8 cellular contexts compared by ENCODE assay signal in the genomic region with DNA sequence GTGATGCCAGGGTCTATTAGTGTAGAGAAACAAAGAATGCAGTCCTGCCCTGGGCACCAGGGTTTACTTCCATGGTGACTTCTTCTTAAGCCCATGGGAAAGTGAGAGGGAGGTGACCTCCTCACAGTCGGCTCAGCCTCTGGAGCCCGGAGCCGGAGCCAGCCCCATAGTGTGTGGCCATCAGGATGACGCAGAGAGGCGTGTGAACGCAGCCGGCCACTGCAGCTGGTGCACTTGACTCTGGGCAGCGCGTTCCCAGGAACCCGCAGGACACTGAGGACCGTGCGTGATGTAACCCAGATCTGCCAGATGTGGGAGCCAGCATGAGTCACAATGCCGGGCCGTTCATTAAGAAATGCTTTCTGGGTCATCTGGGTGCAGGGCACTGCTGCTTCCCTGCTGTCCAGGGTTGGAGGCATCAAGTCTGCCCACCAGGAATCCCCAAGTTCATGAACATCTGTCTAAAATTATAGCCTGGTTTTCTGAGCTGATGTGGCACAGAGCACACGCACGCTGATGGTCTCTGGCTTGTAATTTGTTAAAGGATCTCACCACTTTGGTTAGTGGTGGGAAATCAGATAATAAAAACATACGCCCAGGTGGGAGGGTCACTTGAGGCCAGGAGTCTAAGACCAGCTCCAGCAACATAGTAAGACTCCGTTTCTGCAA.
DNase-seq lines count a peak whose midpoint lies in the region; ATAC-seq and TF ChIP-seq lines count a peak whose summit lies in the region.

No MANE protein-coding gene starts in this region.

- TF ChIP-seq POLR2A in NB4 (IDR thresholded peaks at IDR 0.05; ENCODE audit: extremely low read depth, insufficient read length): no peak

- DNase-seq in CD14-positive monocyte (ENCODE audit: low spot score): peak; percentile 53
- DNase-seq in NB4 (ENCODE audit: low read depth): peak; percentile 83
- peak; percentile 97 for DNase-seq in MCF 10A (ENCODE audit: unreplicated experiment)
- peak; percentile 34 for DNase-seq in inferior parietal cortex (ENCODE audit: extremely low spot score)
- DNase-seq in HuH-7.5 (ENCODE audit: low spot score): no peak
- DNase-seq in NCI-H1930 (lab: John Stamatoyannopoulos, UW): no peak

- H3K9ac ChIP-seq in skeletal muscle satellite cell (ENCODE audit: low read depth, low read length): peak overlapping the region; percentile 81

- H3K9me3 ChIP-seq in skeletal muscle satellite cell (replicated peaks; ENCODE audit: low read length): no peaks in the 10 kb centered on the region

- peaks cover 1 to 3% (median 2%) of the 10 kb centered on the region in 3 donors for H3K27me3 Mint-ChIP-seq in CD14-positive monocyte (ENCODE audit: low read depth in 3 of 3)
- H3K27me3 Mint-ChIP-seq in MCF 10A (ENCODE audit: insufficient read depth, unreplicated experiment): no peaks in the 10 kb centered on the region

- no peak for ATAC-seq in HG03460 (IDR thresholded peaks at IDR 0.05; ENCODE audit: unreplicated experiment)

- H3K36me3 Mint-ChIP-seq in CD14-positive monocyte (peaks cover 2 to 9% of the 10 kb centered on the region in 2 donors), MCF 10A (ENCODE audit: insufficient read depth, unreplicated experiment) (peaks cover 5% of the 10 kb centered on the region)

- H3K4me3 Mint-ChIP-seq in CD14-positive monocyte (no peak overlapping the region), MCF 10A (ENCODE audit: unreplicated experiment) (peak overlapping the region; percentile 59)

- peak overlapping the region; percentile 84 for H3K4me2 ChIP-seq in skeletal muscle satellite cell (ENCODE audit: low read length)

- no peak overlapping the region for H3K4me3 ChIP-seq in NB4 (ENCODE audit: low read depth, low read length)
- peak overlapping the region; percentile 53 for H3K4me3 ChIP-seq in skeletal muscle satellite cell (ENCODE audit: low read length)

- intact Hi-C loops in CD14-positive monocyte (cut with micrococcal nuclease) (no loop called here), MCF 10A (cut with micrococcal nuclease) (no loop called here)

- peaks cover 3% of the 10 kb centered on the region for H3K27me3 ChIP-seq in skeletal muscle satellite cell (ENCODE audit: control insufficient read depth, insufficient read depth, low read length)

- CTCF ChIA-PET in MCF 10A (lab: Yijun Ruan, JAX): interaction anchor here (0.6 to 1.8 kb wide), 4 partner anchors 7 to 116 kb away, joined by 3 to 10 read pairs (median 4); no protein-coding TSS in a partner anchor

- peak overlapping the region in 3 of 7 donors; percentile 89 to 90 (median 89) for H3K27ac Mint-ChIP-seq in CD14-positive monocyte
- H3K27ac Mint-ChIP-seq in MCF 10A (ENCODE audit: low read depth, unreplicated experiment): peak overlapping the region; percentile 18

- TF ChIP-seq CTCF in CD14-positive monocyte (IDR thresholded peaks at IDR 0.05) (no peak), NB4 (IDR thresholded peaks at IDR 0.05; ENCODE audit: low read depth, low read length) (no peak), MCF 10A (IDR thresholded peaks at IDR 0.05; ENCODE audit: unreplicated experiment) (no peak)

- peaks cover 55% of the 10 kb centered on the region for H3K4me1 ChIP-seq in skeletal muscle satellite cell (ENCODE audit: control insufficient read depth, insufficient read depth, low read length)

- POLR2A ChIA-PET in MCF 10A (lab: Yijun Ruan, JAX): interaction anchor here (0.8 to 1.8 kb wide), 6 partner anchors 9 to 400 kb away, joined by 3 to 6 read pairs (median 4); no protein-coding TSS in a partner anchor

- H3K9me3 Mint-ChIP-seq in CD14-positive monocyte: peaks cover 0 to 3% (median 0%) of the 10 kb centered on the region in 7 donors
- no peaks in the 10 kb centered on the region for H3K9me3 Mint-ChIP-seq in MCF 10A (ENCODE audit: unreplicated experiment)

- BruUV-seq in MCF 10A (replicated peaks; lab: Mats Ljungman, UMichigan): no TSS peak

- H3K4me1 Mint-ChIP-seq in CD14-positive monocyte: peaks cover 36% of the 10 kb centered on the region
- H3K4me1 Mint-ChIP-seq in MCF 10A (ENCODE audit: insufficient read depth, unreplicated experiment): peaks cover 10% of the 10 kb centered on the region

- no peaks in the 10 kb centered on the region for H3K36me3 ChIP-seq in skeletal muscle satellite cell (ENCODE audit: insufficient read depth, low read length)

Comparison
In these comparisons a context has a peak if more than half of its experiments do, and no peak if none do; other contexts are left out.
1. DNase-seq: peak in CD14-positive monocyte (single experiment), NB4 (single experiment), MCF 10A (single experiment) and inferior parietal cortex (single experiment); none in HuH-7.5 (single experiment) and NCI-H1930 (0 of 2).